In genomic region chr10:86058964-86059363, GRCh38 we compare ENCODE assay signal across 31 cellular contexts.
"Had no signal": no experiment of that assay in that cellular context is flagged by ENCODE, and none has a peak within 500 bp of the region (broad histone marks: within the 10 kb centered on the region; RNA-seq: fewer than 3 reads in every experiment).

No MANE protein-coding gene starts in this region.

- H3K27ac Mint-ChIP-seq: activated B cell treated with CpG ODN at 0.5 μM for 24 hours; activated CD4-positive, alpha-beta memory T cell treated with anti-CD3 and anti-CD28 coated beads for 36 hours; activated CD4-positive, alpha-beta T cell treated with anti-CD3 and anti-CD28 coated beads, Interleukin-2, amount 10 ng/mL, durations not matched to agents 24 days and 14 days; activated CD8-positive, alpha-beta T cell treated with anti-CD3 and anti-CD28 coated beads for 36 hours; activated naive CD4-positive, alpha-beta T cell treated with anti-CD3 and anti-CD28 coated beads, Interleukin-2, amount 10 ng/mL, durations not matched to agents 7 days and 5 days; activated naive CD4-positive, alpha-beta T cell treated with anti-CD3 and anti-CD28 coated beads, Interleukin-2, amount 50 U/mL, for 24 hours; activated naive CD8-positive, alpha-beta T cell; activated naive CD8-positive, alpha-beta T cell treated with anti-CD3 and anti-CD28 coated beads, Interleukin-2, amount 10 ng/mL, durations not matched to agents 7 days and 5 days; activated naive CD8-positive, alpha-beta T cell treated with anti-CD3 and anti-CD28 coated beads, Interleukin-2, amount 50 U/mL, for 24 hours; activated T-cell treated with anti-CD3 and anti-CD28 coated beads, Interleukin-2, amount 50 U/mL, for 72 hours; activated T-helper 1 cell treated with anti-CD3 and anti-CD28 coated beads, Interleukin-12 subunit alpha, Interleukin-12 subunit beta, Interleukin-2, Interleukin-4 antibody, amounts not matched to agents 30 ng/mL and 10 ng/mL and 1 ng/mL, durations not matched to agents 14 hours and 24 hours and 36 hours; activated T-helper 2 cell treated with anti-CD3 and anti-CD28 coated beads, Interferon-gamma antibody, Interleukin-2, Interleukin-4, amounts not matched to agents 10 μg/mL and 5 μg/mL and 100 μg/mL, durations not matched to agents 14 hours and 24 hours and 36 hours; brain; T-helper 1 cell treated with Interleukin-12 subunit alpha and Interleukin-12 subunit beta and Interleukin-4 antibody, amounts not matched to agents 30 μg/mL and 1 μg/mL, for 36 hours; T-helper 2 cell treated with Interferon-gamma antibody and Interleukin-4, amounts not matched to agents 5 μg/mL and 100 μg/mL, for 36 hours had no signal

- H3K9me3 Mint-ChIP-seq: activated B cell treated with CpG ODN at 0.5 μM for 24 hours; activated CD4-positive, alpha-beta memory T cell treated with anti-CD3 and anti-CD28 coated beads for 36 hours; activated CD4-positive, alpha-beta T cell treated with anti-CD3 and anti-CD28 coated beads, Interleukin-2, amount 10 ng/mL, durations not matched to agents 24 days and 14 days; activated CD8-positive, alpha-beta T cell treated with anti-CD3 and anti-CD28 coated beads for 36 hours; activated naive CD4-positive, alpha-beta T cell treated with anti-CD3 and anti-CD28 coated beads, Interleukin-2, amount 10 ng/mL, durations not matched to agents 7 days and 5 days; activated naive CD4-positive, alpha-beta T cell treated with anti-CD3 and anti-CD28 coated beads, Interleukin-2, amount 50 U/mL, for 24 hours; activated naive CD8-positive, alpha-beta T cell treated with anti-CD3 and anti-CD28 coated beads, Interleukin-2, amount 10 ng/mL, durations not matched to agents 7 days and 5 days; activated naive CD8-positive, alpha-beta T cell treated with anti-CD3 and anti-CD28 coated beads, Interleukin-2, amount 50 U/mL, for 24 hours; activated T-cell treated with anti-CD3 and anti-CD28 coated beads, Interleukin-2, amount 50 U/mL, for 4 hours; activated T-cell treated with anti-CD3 and anti-CD28 coated beads, Interleukin-2, amount 50 U/mL, for 72 hours; activated T-helper 1 cell treated with anti-CD3 and anti-CD28 coated beads, Interleukin-12 subunit alpha, Interleukin-12 subunit beta, Interleukin-2, Interleukin-4 antibody, amounts not matched to agents 30 ng/mL and 10 ng/mL and 1 ng/mL, durations not matched to agents 14 hours and 24 hours and 36 hours; activated T-helper 2 cell treated with anti-CD3 and anti-CD28 coated beads, Interferon-gamma antibody, Interleukin-2, Interleukin-4, amounts not matched to agents 10 μg/mL and 5 μg/mL and 100 μg/mL, durations not matched to agents 14 hours and 24 hours and 36 hours; T-helper 1 cell treated with Interleukin-12 subunit alpha and Interleukin-12 subunit beta and Interleukin-4 antibody, amounts not matched to agents 30 μg/mL and 1 μg/mL, for 36 hours; T-helper 2 cell treated with Interferon-gamma antibody and Interleukin-4, amounts not matched to agents 5 μg/mL and 100 μg/mL, for 36 hours had no signal

- ATAC-seq: activated CD8-positive, alpha-beta T cell treated with anti-CD3 and anti-CD28 coated beads for 36 hours; activated naive CD8-positive, alpha-beta T cell treated with anti-CD3 and anti-CD28 coated beads, Interleukin-2, amount 50 U/mL, for 24 hours; activated T-cell treated with anti-CD3 and anti-CD28 coated beads, Interleukin-2, amount 50 U/mL, for 4 hours; activated T-cell treated with anti-CD3 and anti-CD28 coated beads, Interleukin-2, amount 50 U/mL, for 72 hours had no signal

- DNase-seq: activated B cell treated with CpG ODN at 0.5 μM for 24 hours; activated CD4-positive, alpha-beta memory T cell treated with anti-CD3 and anti-CD28 coated beads for 36 hours; activated CD4-positive, alpha-beta T cell treated with anti-CD3 and anti-CD28 coated beads for 4 hours; activated CD4-positive, alpha-beta T cell treated with anti-CD3 and anti-CD28 coated beads, Interleukin-2, amount 10 ng/mL, durations not matched to agents 24 days and 14 days; activated CD4-positive, alpha-beta T cell treated with anti-CD3 and anti-CD28 coated beads, Interleukin-2, amount 50 U/mL, for 1 hour; activated CD4-positive, alpha-beta T cell treated with anti-CD3 and anti-CD28 coated beads, Interleukin-2, amount 50 U/mL, for 4 hours; activated CD4-positive, CD25-positive, alpha-beta regulatory T cell treated with anti-CD3 and anti-CD28 coated beads, Interleukin-2, amount 50 U/mL, for 72 hours; activated CD8-positive, alpha-beta T cell treated with anti-CD3 and anti-CD28 coated beads for 36 hours; activated effector memory CD4-positive, alpha-beta T cell treated with Interleukin-2 at 50 U/mL for 16 hours; activated gamma-delta T cell; activated naive CD4-positive, alpha-beta T cell treated with anti-CD3 and anti-CD28 coated beads, Interleukin-2, amount 10 ng/mL, durations not matched to agents 7 days and 5 days; activated naive CD4-positive, alpha-beta T cell treated with Interleukin-2 at 50 U/mL for 16 hours; activated naive CD8-positive, alpha-beta T cell treated with anti-CD3 and anti-CD28 coated beads, Interleukin-2, amount 10 ng/mL, durations not matched to agents 7 days and 5 days; activated naive CD8-positive, alpha-beta T cell treated with anti-CD3 and anti-CD28 coated beads, Interleukin-2, amount 50 U/mL, for 24 hours; activated T-cell treated with anti-CD3 and anti-CD28 coated beads for 4 hours; activated T-cell treated with anti-CD3 and anti-CD28 coated beads, Interleukin-2, amount 50 U/mL, for 1 hour; activated T-cell treated with anti-CD3 and anti-CD28 coated beads, Interleukin-2, amount 50 U/mL, for 4 hours; activated T-cell treated with anti-CD3 and anti-CD28 coated beads, Interleukin-2, amount 50 U/mL, for 72 hours; amygdala; anterior cingulate cortex; central memory CD4-positive, alpha-beta T cell; T-helper 1 cell; T-helper 2 cell; T-helper 9 cell had no signal

- H3K4me1 Mint-ChIP-seq: activated B cell treated with CpG ODN at 0.5 μM for 24 hours; activated CD4-positive, alpha-beta T cell treated with anti-CD3 and anti-CD28 coated beads, Interleukin-2, amount 10 ng/mL, durations not matched to agents 24 days and 14 days; activated naive CD4-positive, alpha-beta T cell treated with anti-CD3 and anti-CD28 coated beads, Interleukin-2, amount 10 ng/mL, durations not matched to agents 7 days and 5 days; activated naive CD4-positive, alpha-beta T cell treated with anti-CD3 and anti-CD28 coated beads, Interleukin-2, amount 50 U/mL, for 24 hours; activated naive CD8-positive, alpha-beta T cell treated with anti-CD3 and anti-CD28 coated beads, Interleukin-2, amount 10 ng/mL, durations not matched to agents 7 days and 5 days; activated naive CD8-positive, alpha-beta T cell treated with anti-CD3 and anti-CD28 coated beads, Interleukin-2, amount 50 U/mL, for 24 hours had no signal

- H3K36me3 Mint-ChIP-seq: activated CD4-positive, alpha-beta memory T cell treated with anti-CD3 and anti-CD28 coated beads for 36 hours; activated naive CD4-positive, alpha-beta T cell treated with anti-CD3 and anti-CD28 coated beads, Interleukin-2, amount 10 ng/mL, durations not matched to agents 7 days and 5 days; activated naive CD4-positive, alpha-beta T cell treated with anti-CD3 and anti-CD28 coated beads, Interleukin-2, amount 50 U/mL, for 24 hours; activated naive CD8-positive, alpha-beta T cell; activated naive CD8-positive, alpha-beta T cell treated with anti-CD3 and anti-CD28 coated beads, Interleukin-2, amount 10 ng/mL, durations not matched to agents 7 days and 5 days; brain had no signal

- H3K4me3 Mint-ChIP-seq: activated B cell treated with CpG ODN at 0.5 μM for 24 hours; activated CD4-positive, alpha-beta memory T cell treated with anti-CD3 and anti-CD28 coated beads for 36 hours; activated CD4-positive, alpha-beta T cell treated with anti-CD3 and anti-CD28 coated beads, Interleukin-2, amount 10 ng/mL, durations not matched to agents 24 days and 14 days; activated CD8-positive, alpha-beta T cell treated with anti-CD3 and anti-CD28 coated beads for 36 hours; activated naive CD4-positive, alpha-beta T cell treated with anti-CD3 and anti-CD28 coated beads, Interleukin-2, amount 10 ng/mL, durations not matched to agents 7 days and 5 days; activated naive CD4-positive, alpha-beta T cell treated with anti-CD3 and anti-CD28 coated beads, Interleukin-2, amount 50 U/mL, for 24 hours; activated naive CD8-positive, alpha-beta T cell; activated naive CD8-positive, alpha-beta T cell treated with anti-CD3 and anti-CD28 coated beads, Interleukin-2, amount 10 ng/mL, durations not matched to agents 7 days and 5 days; activated naive CD8-positive, alpha-beta T cell treated with anti-CD3 and anti-CD28 coated beads, Interleukin-2, amount 50 U/mL, for 24 hours; activated T-cell treated with anti-CD3 and anti-CD28 coated beads, Interleukin-2, amount 50 U/mL, for 4 hours; activated T-cell treated with anti-CD3 and anti-CD28 coated beads, Interleukin-2, amount 50 U/mL, for 72 hours; activated T-helper 1 cell treated with anti-CD3 and anti-CD28 coated beads, Interleukin-12 subunit alpha, Interleukin-12 subunit beta, Interleukin-2, Interleukin-4 antibody, amounts not matched to agents 30 ng/mL and 10 ng/mL and 1 ng/mL, durations not matched to agents 14 hours and 24 hours and 36 hours; brain; T-helper 1 cell treated with Interleukin-12 subunit alpha and Interleukin-12 subunit beta and Interleukin-4 antibody, amounts not matched to agents 30 μg/mL and 1 μg/mL, for 36 hours; T-helper 2 cell treated with Interferon-gamma antibody and Interleukin-4, amounts not matched to agents 5 μg/mL and 100 μg/mL, for 36 hours had no signal

- H3K27me3 Mint-ChIP-seq: activated naive CD4-positive, alpha-beta T cell treated with anti-CD3 and anti-CD28 coated beads, Interleukin-2, amount 50 U/mL, for 24 hours had no signal
